Comparison of ENCODE assay signal across 8 cellular contexts in genomic region chr1:202162049-202162417, GRCh38. TPM values are rescaled to one million over a fixed set of nuclear protein-coding genes. Genes with fewer than 3 reads are reported as not detected.
DNase-seq lines count a peak whose midpoint lies in the region; ATAC-seq and TF ChIP-seq lines count a peak whose summit lies in the region.

No MANE protein-coding gene starts in this region.

- H4K20me1 ChIP-seq in neural progenitor cell (ENCODE audit: low read depth) = no peaks in the 10 kb centered on the region

- peaks cover 0 to 3% (median 0%) of the 10 kb centered on the region in 4 donors for H3K4me1 ChIP-seq in tibial artery
- H3K4me1 ChIP-seq in neural progenitor cell = peaks cover 11% of the 10 kb centered on the region

- H3K4me1 Mint-ChIP-seq in T-cell = peaks cover 84 to 95% (median 86%) of the 10 kb centered on the region in 3 donors
- peaks cover 60% of the 10 kb centered on the region for H3K4me1 Mint-ChIP-seq in activated naive CD8-positive, alpha-beta T cell treated with anti-CD3 and anti-CD28 coated beads, Interleukin-2, amount 10 ng/mL, durations not matched to agents 7 days and 5 days
- H3K4me1 Mint-ChIP-seq in neural progenitor cell = peaks cover 27% of the 10 kb centered on the region

- peak overlapping the region; percentile 90 to 92 (median 92) for H3K4me3 Mint-ChIP-seq in T-cell
- peak overlapping the region; percentile 96 for H3K4me3 Mint-ChIP-seq in activated naive CD8-positive, alpha-beta T cell treated with anti-CD3 and anti-CD28 coated beads, Interleukin-2, amount 10 ng/mL, durations not matched to agents 7 days and 5 days
- H3K4me3 Mint-ChIP-seq in neural progenitor cell = no peak overlapping the region

- H3K36me3 ChIP-seq in tibial artery (no peaks in the 10 kb centered on the region), neural progenitor cell (no peaks in the 10 kb centered on the region)

- H3K27ac Mint-ChIP-seq in T-cell = peak overlapping the region; percentile 82 to 99
- peak overlapping the region; percentile 100 for H3K27ac Mint-ChIP-seq in activated naive CD8-positive, alpha-beta T cell treated with anti-CD3 and anti-CD28 coated beads, Interleukin-2, amount 10 ng/mL, durations not matched to agents 7 days and 5 days
- H3K27ac Mint-ChIP-seq in neural progenitor cell = no peak overlapping the region

- intact Hi-C loops in tibial artery (cut with DNase I; ENCODE audit: low total_unique reads) = no loop called here

- CTCF ChIA-PET in T-cell (lab: Charles Lee) = no interaction called here

- H3K9me3 Mint-ChIP-seq in T-cell = no peaks in the 10 kb centered on the region
- no peaks in the 10 kb centered on the region for H3K9me3 Mint-ChIP-seq in activated naive CD8-positive, alpha-beta T cell treated with anti-CD3 and anti-CD28 coated beads, Interleukin-2, amount 10 ng/mL, durations not matched to agents 7 days and 5 days
- no peaks in the 10 kb centered on the region for H3K9me3 Mint-ChIP-seq in neural progenitor cell

- H3K4me3 ChIP-seq in tibial artery = no peak overlapping the region
- H3K4me3 ChIP-seq in neural progenitor cell = no peak overlapping the region

- H3K27ac ChIP-seq in tibial artery (no peak overlapping the region), neural progenitor cell (no peak overlapping the region)

- peak; percentile 27 for ATAC-seq in GM21423 (IDR thresholded peaks at IDR 0.05; ENCODE audit: unreplicated experiment)
- peak in 2 of 4 experiments; percentile 4 to 13 for ATAC-seq in T-cell (replicated peaks in 1 of 4)
- peak; percentile 31 for ATAC-seq in activated naive CD8-positive, alpha-beta T cell treated with anti-CD3 and anti-CD28 coated beads, Interleukin-2, amount 10 ng/mL, durations not matched to agents 7 days and 5 days (ENCODE audit: low read depth)
- no peak for ATAC-seq in GM18505 (IDR thresholded peaks at IDR 0.05; ENCODE audit: unreplicated experiment)

- H3K4me2 ChIP-seq in neural progenitor cell = no peak overlapping the region

- H3K36me3 Mint-ChIP-seq in T-cell = peaks cover 3% of the 10 kb centered on the region
- H3K36me3 Mint-ChIP-seq in activated naive CD8-positive, alpha-beta T cell treated with anti-CD3 and anti-CD28 coated beads, Interleukin-2, amount 10 ng/mL, durations not matched to agents 7 days and 5 days = peaks cover 17% of the 10 kb centered on the region
- H3K36me3 Mint-ChIP-seq in neural progenitor cell = no peaks in the 10 kb centered on the region

- DNase-seq in T-cell (peak in 3 of 34 experiments; percentile 11 to 37 (median 30)), tibial artery (no peak), iPS-NIHi7 (ENCODE audit: extremely low spot score) (no peak), neural progenitor cell (ENCODE audit: low spot score) (no peak)
- DNase-seq in activated naive CD8-positive, alpha-beta T cell treated with anti-CD3 and anti-CD28 coated beads, Interleukin-2, amount 10 ng/mL, durations not matched to agents 7 days and 5 days = peak; percentile 66
- DNase-seq in stimulated activated CD8-positive, alpha-beta memory T cell treated with anti-CD3 and anti-CD28 coated beads, Interleukin-4, amount 100 ng/mL, for 4 hours (ENCODE audit: low read depth in 2 of 2, low spot score in 1 of 2) = peak; percentile 29 to 56

- TF ChIP-seq CTCF in tibial artery (IDR thresholded peaks at IDR 0.05) (no peak), neural progenitor cell (IDR thresholded peaks at IDR 0.05) (no peak)

- no peaks in the 10 kb centered on the region for H3F3A ChIP-seq in neural progenitor cell (ENCODE audit: low read depth)

- no peak overlapping the region for H2AFZ ChIP-seq in neural progenitor cell (replicated peaks)

- TF ChIP-seq POLR2A in GM18505 (IDR thresholded peaks at IDR 0.05; ENCODE audit: borderline replicate concordance, extremely low read depth, insufficient read depth, insufficient read length) = no peak

- no peaks in the 10 kb centered on the region for H3K9me3 ChIP-seq in tibial artery
- no peaks in the 10 kb centered on the region for H3K9me3 ChIP-seq in neural progenitor cell (ENCODE audit: low read depth)

- H3K27me3 Mint-ChIP-seq in T-cell = no peaks in the 10 kb centered on the region
- H3K27me3 Mint-ChIP-seq in activated naive CD8-positive, alpha-beta T cell treated with anti-CD3 and anti-CD28 coated beads, Interleukin-2, amount 10 ng/mL, durations not matched to agents 7 days and 5 days = no peaks in the 10 kb centered on the region
- H3K27me3 Mint-ChIP-seq in neural progenitor cell (ENCODE audit: insufficient read depth, low read depth) = peaks cover 1% of the 10 kb centered on the region

- no peaks in the 10 kb centered on the region for H3K27me3 ChIP-seq in tibial artery
- H3K27me3 ChIP-seq in neural progenitor cell = no peaks in the 10 kb centered on the region

- POLR2A ChIA-PET in T-cell (lab: Charles Lee) = interaction anchor here in 1 of 2 donors (0.6 kb wide), 1 partner anchor 38 kb away, joined by 4 read pairs; no protein-coding TSS in a partner anchor
- POLR2A ChIA-PET in activated naive CD8-positive, alpha-beta T cell treated with anti-CD3 and anti-CD28 coated beads, Interleukin-2, amount 10 ng/mL, durations not matched to agents 7 days and 5 days (lab: Charles Lee) = interaction anchor here (1.0 to 5.1 kb wide), 5 partner anchors 17 to 187 kb away, joined by 3 to 40 read pairs (median 3); partner anchors contain the start of genes ARL8A, PPP1R12B and RNPEP

- no peak overlapping the region for H3K9ac ChIP-seq in neural progenitor cell

- H3K79me2 ChIP-seq in neural progenitor cell (ENCODE audit: low read depth) = no peaks in the 10 kb centered on the region

RNA-seq across cellular contexts. Expression of gene PTPN7, which starts 1.6 kb away (rescaled TPM):
- total RNA-seq in T-cell = 100 to 1,000 TPM in 1 of 5 donors, 10 to 100 TPM in 4; 67.1 to 124 (median 71.7) TPM
- 100 to 1,000 TPM; 172 to 181 TPM for total RNA-seq in activated naive CD8-positive, alpha-beta T cell treated with anti-CD3 and anti-CD28 coated beads, Interleukin-2, amount 10 ng/mL, durations not matched to agents 7 days and 5 days
- not detected in 2 replicates for total RNA-seq in neural progenitor cell (ENCODE audit: low replicate concordance)

RNA-seq across cellular contexts. Expression of gene ARL8A, which starts 17.5 kb away (rescaled TPM):
- total RNA-seq in T-cell (10 to 100 TPM; 37.8 to 70.2 (median 50.9) TPM), neural progenitor cell (ENCODE audit: low replicate concordance) (13.3 and 29.6 TPM in 2 replicates)
- 10 to 100 TPM; 45.9 to 56.5 TPM for total RNA-seq in activated naive CD8-positive, alpha-beta T cell treated with anti-CD3 and anti-CD28 coated beads, Interleukin-2, amount 10 ng/mL, durations not matched to agents 7 days and 5 days

RNA-seq across cellular contexts. Expression of gene LGR6, which starts 31.6 kb away (rescaled TPM):
- 10 to 100 TPM in 1 of 5 donors, 1 to 10 TPM in 3, under 1 TPM in 1; 0.58 to 13.1 (median 1.8) TPM for total RNA-seq in T-cell
- 1 to 10 TPM; 2.7 to 5.2 TPM for total RNA-seq in activated naive CD8-positive, alpha-beta T cell treated with anti-CD3 and anti-CD28 coated beads, Interleukin-2, amount 10 ng/mL, durations not matched to agents 7 days and 5 days
- 0.25 TPM in 1 of 2 replicates, not detected in the other for total RNA-seq in neural progenitor cell (ENCODE audit: low replicate concordance)

RNA-seq across cellular contexts. Expression of gene GPR37L1, which starts 39.3 kb away (rescaled TPM):
- total RNA-seq in T-cell (not detected), neural progenitor cell (ENCODE audit: low replicate concordance) (0.06 TPM in 1 of 2 replicates, not detected in the other)
- not detected for total RNA-seq in activated naive CD8-positive, alpha-beta T cell treated with anti-CD3 and anti-CD28 coated beads, Interleukin-2, amount 10 ng/mL, durations not matched to agents 7 days and 5 days

Comparison
In these comparisons a context has a peak if more than half of its experiments do, and no peak if none do; other contexts are left out.
1. DNase-seq: peak in activated naive CD8-positive, alpha-beta T cell treated with anti-CD3 and anti-CD28 coated beads, Interleukin-2, amount 10 ng/mL, durations not matched to agents 7 days and 5 days (single experiment) and stimulated activated CD8-positive, alpha-beta memory T cell treated with anti-CD3 and anti-CD28 coated beads, Interleukin-4, amount 100 ng/mL, for 4 hours (2 of 2); none in tibial artery (0 of 2), iPS-NIHi7 (single experiment) and neural progenitor cell (single experiment).
2. RNA of gene PTPN7, which starts 1.6 kb away (total RNA-seq): 172 to 181 TPM in activated naive CD8-positive, alpha-beta T cell treated with anti-CD3 and anti-CD28 coated beads, Interleukin-2, amount 10 ng/mL, durations not matched to agents 7 days and 5 days and 67.1 to 124 TPM in T-cell; not detected in neural progenitor cell; every median in the first group is over 10 times any median in the second.